Comparison of ENCODE assay signal across 11 cellular contexts in the genomic region with DNA sequence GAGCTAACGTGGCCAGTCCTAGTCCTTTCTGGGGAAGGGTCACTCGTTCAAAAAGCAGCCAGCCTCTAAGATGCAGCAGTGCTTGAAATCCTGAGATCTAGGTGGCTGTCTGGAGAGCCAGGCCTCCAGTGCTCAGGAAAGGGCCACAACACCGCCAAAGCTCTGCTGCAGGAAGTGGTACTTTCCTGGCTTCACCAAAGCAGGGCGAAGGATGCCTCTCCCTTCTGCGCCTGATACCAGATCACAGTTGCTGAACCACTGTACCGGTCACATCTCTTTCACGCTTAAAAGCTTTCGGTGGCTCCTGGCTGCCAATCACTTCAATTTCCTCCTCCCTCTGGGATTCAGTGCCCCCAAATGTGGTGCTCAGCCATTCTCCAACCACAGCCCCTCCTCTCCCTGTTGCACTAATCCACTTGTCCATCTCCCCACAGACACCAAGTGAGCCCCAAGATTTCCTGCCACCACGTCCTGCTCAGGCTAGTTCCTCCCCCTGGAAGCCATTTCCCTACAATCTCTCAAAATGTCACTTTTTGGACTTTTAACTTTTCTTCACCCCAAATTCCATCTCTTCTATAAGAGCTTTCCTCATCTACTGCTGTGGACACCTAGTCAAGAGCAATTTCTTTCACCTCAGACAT.
DNase-seq lines count a peak whose midpoint lies in the region; ATAC-seq and TF ChIP-seq lines count a peak whose summit lies in the region.
"Had no signal": no experiment of that assay in that cellular context is flagged by ENCODE, and none has a peak within 500 bp of the region (broad histone marks: within the 10 kb centered on the region; RNA-seq: fewer than 3 reads in every experiment).

No MANE protein-coding gene starts in this region.

- TF ChIP-seq POLR2A in sigmoid colon (IDR thresholded peaks at IDR 0.05) (no peak), heart left ventricle (IDR thresholded peaks at IDR 0.05) (no peak)

- H3K4me3 Mint-ChIP-seq in CD8-positive, alpha-beta memory T cell = peak overlapping the region in 6 of 7 donors; percentile 8 to 55 (median 40)
- peak overlapping the region; percentile 29 for H3K4me3 Mint-ChIP-seq in T-helper 1 cell treated with Interleukin-12 subunit alpha and Interleukin-12 subunit beta and Interleukin-4 antibody, amounts not matched to agents 30 μg/mL and 1 μg/mL, for 36 hours
- no peak overlapping the region for H3K4me3 Mint-ChIP-seq in HFFc6

- in situ Hi-C loops in GM13976 (cut with MboI; ENCODE audit: low sequenced_read_pairs, unreplicated experiment) = no loop called here

- H3K27me3 Mint-ChIP-seq in CD8-positive, alpha-beta memory T cell = peaks cover 0 to 2% of the 10 kb centered on the region in 2 donors
- no peaks in the 10 kb centered on the region for H3K27me3 Mint-ChIP-seq in T-helper 1 cell treated with Interleukin-12 subunit alpha and Interleukin-12 subunit beta and Interleukin-4 antibody, amounts not matched to agents 30 μg/mL and 1 μg/mL, for 36 hours (ENCODE audit: low read depth)
- H3K27me3 Mint-ChIP-seq in HFFc6 (ENCODE audit: insufficient read depth) = no peaks in the 10 kb centered on the region; the same call in 1 of the 2 replicates

- H3K36me3 Mint-ChIP-seq in CD8-positive, alpha-beta memory T cell = peaks cover 0 to 1% (median 0%) of the 10 kb centered on the region in 3 donors
- no peaks in the 10 kb centered on the region for H3K36me3 Mint-ChIP-seq in T-helper 1 cell treated with Interleukin-12 subunit alpha and Interleukin-12 subunit beta and Interleukin-4 antibody, amounts not matched to agents 30 μg/mL and 1 μg/mL, for 36 hours (ENCODE audit: low read depth)
- no peaks in the 10 kb centered on the region for H3K36me3 Mint-ChIP-seq in HFFc6 (ENCODE audit: low read depth)

- H3K9me3 Mint-ChIP-seq in CD8-positive, alpha-beta memory T cell = no peaks in the 10 kb centered on the region
- H3K9me3 Mint-ChIP-seq in T-helper 1 cell treated with Interleukin-12 subunit alpha and Interleukin-12 subunit beta and Interleukin-4 antibody, amounts not matched to agents 30 μg/mL and 1 μg/mL, for 36 hours = no peaks in the 10 kb centered on the region
- H3K9me3 Mint-ChIP-seq in HFFc6 = no peaks in the 10 kb centered on the region

- H3K4me1 Mint-ChIP-seq in CD8-positive, alpha-beta memory T cell = peaks cover 20 to 27% (median 22%) of the 10 kb centered on the region in 3 donors
- H3K4me1 Mint-ChIP-seq in T-helper 1 cell treated with Interleukin-12 subunit alpha and Interleukin-12 subunit beta and Interleukin-4 antibody, amounts not matched to agents 30 μg/mL and 1 μg/mL, for 36 hours (ENCODE audit: low read depth) = peaks cover 22% of the 10 kb centered on the region
- H3K4me1 Mint-ChIP-seq in HFFc6 (ENCODE audit: low read depth) = peaks cover 54% of the 10 kb centered on the region

- H3K4me1 ChIP-seq in CD8-positive, alpha-beta memory T cell (ENCODE audit: insufficient read depth, low read length) = peaks cover 15% of the 10 kb centered on the region
- H3K4me1 ChIP-seq in sigmoid colon (peaks cover 0 to 38% (median 37%) of the 10 kb centered on the region in 4 donors), heart left ventricle (peaks cover 0 to 29% (median 15%) of the 10 kb centered on the region in 12 donors)

- peak overlapping the region in 7 of 8 donors; percentile 3 to 93 (median 44) for H3K27ac Mint-ChIP-seq in CD8-positive, alpha-beta memory T cell
- peak overlapping the region; percentile 46 for H3K27ac Mint-ChIP-seq in T-helper 1 cell treated with Interleukin-12 subunit alpha and Interleukin-12 subunit beta and Interleukin-4 antibody, amounts not matched to agents 30 μg/mL and 1 μg/mL, for 36 hours
- no peak overlapping the region for H3K27ac Mint-ChIP-seq in HFFc6

- no peak overlapping the region for H3K4me3 ChIP-seq in CD8-positive, alpha-beta memory T cell (ENCODE audit: low read length)
- H3K4me3 ChIP-seq in sigmoid colon = no peak overlapping the region
- no peak overlapping the region for H3K4me3 ChIP-seq in heart left ventricle
- H3K4me3 ChIP-seq: K562 had no signal

- CTCF ChIA-PET in CD8-positive, alpha-beta memory T cell (lab: Charles Lee) = interaction anchor here (1.1 to 2.2 kb wide), 6 partner anchors 8 to 310 kb away, joined by 3 to 9 read pairs (median 4); no protein-coding TSS in a partner anchor

- no peak for TF ChIP-seq CTCF in sigmoid colon (IDR thresholded peaks at IDR 0.05)
- no peak for TF ChIP-seq CTCF in HFFc6 (IDR thresholded peaks at IDR 0.05)
- TF ChIP-seq CTCF in GM13976 (IDR thresholded peaks at IDR 0.05; ENCODE audit: borderline replicate concordance, control extremely low read depth, extremely low read depth, insufficient read depth, missing control alignments) = no peak
- no peak for TF ChIP-seq CTCF in heart left ventricle (IDR thresholded peaks at IDR 0.05)

- no peak overlapping the region for H3K27ac ChIP-seq in CD8-positive, alpha-beta memory T cell (ENCODE audit: low read depth, low read length)
- H3K27ac ChIP-seq in sigmoid colon = peak overlapping the region in 3 of 4 donors; percentile 87 to 96 (median 91)
- H3K27ac ChIP-seq in heart left ventricle = no peak overlapping the region
- H3K27ac ChIP-seq: epithelial cell of prostate had no signal

- no peak for TF ChIP-seq EP300 in sigmoid colon (IDR thresholded peaks at IDR 0.05)

- peak; percentile 10 to 47 (median 19) for DNase-seq in CD8-positive, alpha-beta memory T cell
- peak; percentile 74 for DNase-seq in activated effector memory CD4-positive, alpha-beta T cell treated with anti-CD3 and anti-CD28 coated beads, Interleukin-2, amount 50 U/mL, for 16 hours
- DNase-seq in sigmoid colon = no peak
- DNase-seq in HFFc6 = no peak
- no peak for DNase-seq in GM13976 (ENCODE audit: low spot score)
- no peak for DNase-seq in HuH-7 (ENCODE audit: low spot score)
- DNase-seq in heart left ventricle = no peak
- DNase-seq: NCI-H2227 treated with DMSO at 0.1 percent for 48 hours had no signal

- H3K9me3 ChIP-seq in CD8-positive, alpha-beta memory T cell (ENCODE audit: low read length) = no peaks in the 10 kb centered on the region
- H3K9me3 ChIP-seq in sigmoid colon = no peaks in the 10 kb centered on the region
- no peaks in the 10 kb centered on the region for H3K9me3 ChIP-seq in heart left ventricle

- WGBS in sigmoid colon, 2 donors = 50 to 84% methylated on average over 9 of the region's 9 CpGs
- 65 to 81% (median 78%) methylated on average over 7 to 9 of the region's 9 CpGs for WGBS in heart left ventricle, 4 donors

- no peaks in the 10 kb centered on the region for H3K27me3 ChIP-seq in CD8-positive, alpha-beta memory T cell (ENCODE audit: insufficient read depth, low read length, poor library complexity, severe bottlenecking)
- no peaks in the 10 kb centered on the region for H3K27me3 ChIP-seq in sigmoid colon
- peaks cover 0 to 3% (median 0%) of the 10 kb centered on the region in 9 donors for H3K27me3 ChIP-seq in heart left ventricle

- H3K36me3 ChIP-seq in CD8-positive, alpha-beta memory T cell (ENCODE audit: insufficient read depth, low read length) = no peaks in the 10 kb centered on the region
- H3K36me3 ChIP-seq in sigmoid colon (no peaks in the 10 kb centered on the region), heart left ventricle (no peaks in the 10 kb centered on the region)

- ATAC-seq in heart left ventricle = no peak
- ATAC-seq: K562 had no signal

- POLR2A ChIA-PET in CD8-positive, alpha-beta memory T cell (lab: Charles Lee) = interaction anchor here (0.6 kb wide), 1 partner anchor 287 kb away, joined by 3 read pairs; no protein-coding TSS in a partner anchor

- intact Hi-C loops in sigmoid colon (cut with DNase I) = loop anchor here (5.0 to 10.0 kb wide), 6 partner anchors 138 to 575 kb away; no protein-coding TSS in a partner anchor
- intact Hi-C loops in heart left ventricle (cut with DNase I) = loop anchor here (2.0 to 10.0 kb wide), 15 partner anchors 102 to 907 kb away; a partner anchor contains a TSS

Comparison
In these comparisons a context has a peak if more than half of its experiments do, and no peak if none do; other contexts are left out.
1. DNase-seq: peak in CD8-positive, alpha-beta memory T cell (5 of 5) and activated effector memory CD4-positive, alpha-beta T cell treated with anti-CD3 and anti-CD28 coated beads, Interleukin-2, amount 50 U/mL, for 16 hours (single experiment); none in sigmoid colon (single experiment), HFFc6 (single experiment), GM13976 (single experiment), HuH-7 (single experiment) and heart left ventricle (0 of 5).
2. H3K27ac ChIP-seq: peak in sigmoid colon (3 of 4); none in CD8-positive, alpha-beta memory T cell (single experiment) and heart left ventricle (0 of 12).